In the genomic region with DNA sequence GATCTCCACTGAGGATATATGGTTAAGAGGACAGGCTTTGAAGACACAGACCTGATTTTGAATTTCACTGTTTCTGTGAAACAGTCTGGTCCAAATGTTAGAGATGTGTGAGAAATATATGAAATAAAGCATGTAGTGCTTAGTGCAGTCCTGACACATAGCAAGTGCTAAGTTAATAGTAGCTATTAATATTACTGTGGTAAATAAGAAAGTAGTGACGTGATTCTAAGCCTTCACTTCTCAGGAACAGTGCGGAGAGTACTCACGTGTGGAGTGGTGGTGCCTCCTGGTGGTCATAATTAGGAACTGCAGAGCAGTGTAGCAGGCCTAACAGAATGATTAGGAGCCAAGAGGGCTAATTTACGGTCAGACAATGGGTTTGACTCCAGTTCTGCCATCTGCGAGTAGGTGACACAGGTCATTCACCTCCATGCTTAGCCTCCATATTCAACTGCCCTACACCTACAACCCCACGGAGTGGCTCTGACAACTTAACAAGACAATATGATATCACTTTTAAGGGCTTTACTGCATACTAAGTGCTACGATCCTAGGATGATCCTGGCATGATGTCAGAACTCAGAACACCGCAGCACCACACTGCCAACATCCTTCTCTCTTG, we compare ENCODE assay signal across 8 cellular contexts.
A peak's percentile ranks its signal among the peaks of the same experiment; 100 is the strongest.
DNase-seq lines count a peak whose midpoint lies in the region; ATAC-seq and TF ChIP-seq lines count a peak whose summit lies in the region.

No MANE protein-coding gene starts in this region.

- TF ChIP-seq CTCF in OCI-LY3 (IDR thresholded peaks at IDR 0.05; ENCODE audit: low read depth, low read length) (peak; percentile 100), nephron progenitor cell (IDR thresholded peaks at IDR 0.05) (peak; percentile 99)

- H3K27me3 ChIP-seq in OCI-LY3 (ENCODE audit: low read depth, low read length) = no peaks in the 10 kb centered on the region

- peaks cover 18% of the 10 kb centered on the region for H3K4me1 ChIP-seq in OCI-LY3 (ENCODE audit: low read length)

- H4K20me1 ChIP-seq in OCI-LY3 (ENCODE audit: insufficient read depth, low read length) = no peaks in the 10 kb centered on the region

- peaks cover 13% of the 10 kb centered on the region for H3K4me1 Mint-ChIP-seq in nephron progenitor cell
- H3K4me1 Mint-ChIP-seq in stimulated activated naive CD8-positive, alpha-beta T cell treated with anti-CD3 and anti-CD28 coated beads, Interleukin-15, amount 100 ng/mL, for 72 hours = peaks cover 31% of the 10 kb centered on the region

- H3K79me2 ChIP-seq in OCI-LY3 (ENCODE audit: low read length) = no peaks in the 10 kb centered on the region

- H3K36me3 ChIP-seq in OCI-LY3 (replicated peaks; ENCODE audit: low read depth, low read length) = peaks cover 4% of the 10 kb centered on the region

- H3K27me3 Mint-ChIP-seq in nephron progenitor cell (ENCODE audit: low read depth, poor library complexity) = peaks cover 11% of the 10 kb centered on the region
- no peaks in the 10 kb centered on the region for H3K27me3 Mint-ChIP-seq in stimulated activated naive CD8-positive, alpha-beta T cell treated with anti-CD3 and anti-CD28 coated beads, Interleukin-15, amount 100 ng/mL, for 72 hours

- H3K27ac ChIP-seq in OCI-LY3 (ENCODE audit: low read length) = no peak overlapping the region

- peak overlapping the region; percentile 22 for H3K4me2 ChIP-seq in OCI-LY3 (ENCODE audit: low read length)

- no peaks in the 10 kb centered on the region for H3K36me3 Mint-ChIP-seq in nephron progenitor cell (ENCODE audit: low read depth)

- DNase-seq in AG20443 (ENCODE audit: low spot score) (peak; percentile 89), HuH-7 (ENCODE audit: low spot score) (peak; percentile 84), activated T-cell treated with anti-CD3 and anti-CD28 coated beads for 4 hours (peak; percentile 73), fibroblast of gingiva (ENCODE audit: low read depth) (peak; percentile 67), nephron progenitor cell (peak; percentile 74)
- peak; percentile 73 to 81 for DNase-seq in stimulated activated naive CD8-positive, alpha-beta T cell treated with anti-CD3 and anti-CD28 coated beads, Interleukin-15, amount 100 ng/mL, for 72 hours

- no peak overlapping the region for H3K4me3 Mint-ChIP-seq in nephron progenitor cell
- no peak overlapping the region for H3K4me3 Mint-ChIP-seq in stimulated activated naive CD8-positive, alpha-beta T cell treated with anti-CD3 and anti-CD28 coated beads, Interleukin-15, amount 100 ng/mL, for 72 hours

- peak; percentile 75 for ATAC-seq in GM18907 (IDR thresholded peaks at IDR 0.05; ENCODE audit: unreplicated experiment)
- ATAC-seq in stimulated activated naive CD8-positive, alpha-beta T cell treated with anti-CD3 and anti-CD28 coated beads, Interleukin-15, amount 100 ng/mL, for 72 hours = peak; percentile 96

- peak overlapping the region; percentile 5 for H3K9ac ChIP-seq in OCI-LY3 (ENCODE audit: low read length)

- no peak overlapping the region for H3K4me3 ChIP-seq in OCI-LY3 (ENCODE audit: low read length)

- H2AFZ ChIP-seq in OCI-LY3 (ENCODE audit: low read depth, low read length) = peak overlapping the region; percentile 49; the same call in 1 of the 2 replicates

- H3K9me3 Mint-ChIP-seq in nephron progenitor cell = no peaks in the 10 kb centered on the region
- no peaks in the 10 kb centered on the region for H3K9me3 Mint-ChIP-seq in stimulated activated naive CD8-positive, alpha-beta T cell treated with anti-CD3 and anti-CD28 coated beads, Interleukin-15, amount 100 ng/mL, for 72 hours

- H3K9me3 ChIP-seq in OCI-LY3 (ENCODE audit: insufficient read depth, low read length) = no peaks in the 10 kb centered on the region

- no peak overlapping the region for H3K27ac Mint-ChIP-seq in nephron progenitor cell
- H3K27ac Mint-ChIP-seq in stimulated activated naive CD8-positive, alpha-beta T cell treated with anti-CD3 and anti-CD28 coated beads, Interleukin-15, amount 100 ng/mL, for 72 hours = peak overlapping the region in 1 of 2 donors; percentile 16
